1 cellular context compared by ENCODE assay signal in the genomic region with DNA sequence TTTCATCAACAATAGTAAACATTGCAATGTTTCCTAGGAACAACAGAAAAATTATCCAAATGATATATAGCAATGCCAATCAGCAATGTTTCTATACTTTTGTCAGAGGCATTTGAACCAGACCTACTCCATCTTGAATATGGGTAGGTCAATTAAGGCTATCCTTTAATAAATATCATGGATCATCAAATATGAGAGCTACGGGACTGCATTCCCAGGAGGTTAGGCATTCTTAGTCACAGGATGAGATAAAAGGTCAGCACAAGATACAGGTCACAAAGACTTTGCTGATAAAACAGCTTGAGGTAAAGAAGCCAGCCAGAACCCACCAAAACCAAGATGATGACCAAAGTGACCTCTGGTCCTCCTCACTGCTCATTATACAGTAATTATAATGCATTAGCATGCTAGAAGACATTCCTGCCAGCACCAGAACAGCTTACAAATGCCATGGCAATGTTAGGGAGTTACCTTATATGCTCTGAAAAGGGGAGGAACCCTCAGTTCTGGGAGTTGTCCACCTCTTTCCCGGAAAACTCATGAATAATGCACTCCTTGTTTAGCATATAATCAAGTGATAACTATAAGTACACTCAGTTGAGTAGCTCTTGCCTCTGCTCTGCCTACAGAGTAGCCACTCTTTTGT.
TF ChIP-seq lines count a peak whose summit lies in the region.

No MANE protein-coding gene starts in this region.

TF ChIP-seq in HepG2, 621 proteins besides CTCF, POLR2A, EP300 and RAD21:
- TF ChIP-seq ZNF7 (CRISPR knock-in tag; IDR thresholded peaks at IDR 0.05), result peak; percentile 95
- TF ChIP-seq ZNF326 (CRISPR knock-in tag; IDR thresholded peaks at IDR 0.05; ENCODE audit: borderline replicate concordance), result no peak
